ENCODE assay signal across 9 cellular contexts in the genomic region with DNA sequence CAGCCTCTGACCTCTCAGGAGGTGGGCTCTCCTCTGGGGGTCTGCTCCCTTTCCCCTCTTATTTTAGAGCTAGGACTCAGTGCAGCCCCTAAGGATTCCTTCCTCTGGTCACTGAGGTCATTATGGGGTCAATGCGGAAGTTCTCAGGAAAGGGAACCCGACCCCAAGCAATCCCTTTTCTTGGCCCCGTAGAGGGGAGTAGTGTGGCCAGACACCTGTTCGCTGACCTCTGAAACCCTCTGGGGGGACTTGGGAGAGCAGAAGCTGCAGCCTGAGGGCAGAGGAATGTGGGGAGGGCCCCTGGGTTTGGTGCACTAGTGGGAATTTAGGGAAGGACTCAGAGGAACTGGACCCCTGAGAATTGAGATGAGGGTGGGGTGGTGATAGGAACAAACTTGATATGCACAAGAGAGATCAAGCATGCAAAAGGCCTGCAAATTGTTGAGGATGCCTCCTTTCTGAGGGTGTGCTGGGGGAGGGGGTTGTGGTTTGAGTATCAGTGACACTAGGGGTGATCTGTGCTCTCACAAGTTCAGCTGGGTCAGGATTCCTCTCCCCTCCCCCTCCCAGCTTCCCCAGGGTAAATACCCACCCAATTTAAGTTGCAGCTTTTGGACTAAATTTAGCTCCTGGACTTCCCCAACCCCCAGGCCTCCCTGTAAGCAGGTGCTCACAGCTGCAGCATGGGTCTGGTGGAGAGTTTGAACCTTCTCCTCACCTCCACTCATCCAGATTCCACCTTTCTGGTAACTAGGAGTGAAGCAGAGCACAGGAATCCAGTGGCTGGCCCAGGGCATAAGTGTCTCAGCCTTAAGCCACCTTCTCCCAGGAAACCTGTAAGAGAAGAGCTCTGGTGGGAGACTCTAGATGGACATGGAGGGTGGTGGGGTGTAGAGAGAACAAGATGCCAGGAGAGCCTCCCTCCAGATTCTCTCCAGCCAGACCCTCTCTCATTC. TPM values are rescaled to one million over a fixed set of nuclear protein-coding genes. Genes with fewer than 3 reads are reported as not detected.
DNase-seq lines count a peak whose midpoint lies in the region; ATAC-seq lines count a peak whose summit lies in the region.
"Had no signal": no experiment of that assay in that cellular context is flagged by ENCODE, and none has a peak within 500 bp of the region (broad histone marks: within the 10 kb centered on the region; RNA-seq: fewer than 3 reads in every experiment).

No MANE protein-coding gene starts in this region.

- WGBS in GM23248 (ENCODE audit: low coverage in 1 of 2, low lambda C conversion rate in 2 of 2, missing lambda C conversion rate in 2 of 2), 2 experiments: 22 to 23% methylated on average over 4 of the region's 4 CpGs

- no peak for ATAC-seq in left lobe of liver

- peak overlapping the region; percentile 97 for H3K4me2 ChIP-seq in GM23248 (ENCODE audit: unreplicated experiment)

- H3K4me1 ChIP-seq in GM23248 (ENCODE audit: insufficient read depth): peaks cover 52% of the 10 kb centered on the region
- peaks cover 43% of the 10 kb centered on the region for H3K4me1 ChIP-seq in iPS-18a (ENCODE audit: control insufficient read depth, low read depth, low read length)

- in situ Hi-C loops in GM23248 (cut with MboI): loop anchor here (10.0 kb wide), 1 partner anchor 252 kb away; no protein-coding TSS in a partner anchor

- no peak overlapping the region for H2AFZ ChIP-seq in GM23248

- DNase-seq in GM23248: no peak
- peak; percentile 1 for DNase-seq in NCI-H226
- DNase-seq in activated effector memory CD4-positive, alpha-beta T cell treated with anti-CD3 and anti-CD28 coated beads, Interleukin-2, amount 50 U/mL, for 16 hours: peak; percentile 88
- peak; percentile 54 to 64 for DNase-seq in stimulated activated CD4-positive, alpha-beta T cell treated with anti-CD3 and anti-CD28 coated beads, Interleukin-2, amount 100 ng/mL, for 48 hours
- no peak for DNase-seq in left lobe of liver (ENCODE audit: low spot score)
- DNase-seq in AG08395 (ENCODE audit: low spot score): no peak

- H3K9ac ChIP-seq in GM23248 (peak overlapping the region; percentile 98), iPS-18a (ENCODE audit: low read length) (peak overlapping the region; percentile 86)

- no peaks in the 10 kb centered on the region for H3K9me3 ChIP-seq in GM23248 (ENCODE audit: low read depth)
- H3K9me3 ChIP-seq in iPS-18a (ENCODE audit: control insufficient read depth, low read depth, low read length): no peaks in the 10 kb centered on the region

- peaks cover 44% of the 10 kb centered on the region for H3K79me2 ChIP-seq in GM23248 (ENCODE audit: insufficient read depth)

- peak overlapping the region; percentile 100 for H3K27ac ChIP-seq in GM23248
- H3K27ac ChIP-seq in iPS-18a (ENCODE audit: low read length): peak overlapping the region; percentile 87

- H3K27me3 ChIP-seq in GM23248 (replicated peaks; ENCODE audit: insufficient read depth): no peaks in the 10 kb centered on the region
- no peaks in the 10 kb centered on the region for H3K27me3 ChIP-seq in iPS-18a (ENCODE audit: control insufficient read depth, insufficient read depth, low read length)

- H3F3A ChIP-seq in GM23248 (ENCODE audit: insufficient read depth): peaks cover 60% of the 10 kb centered on the region

- no peaks in the 10 kb centered on the region for H4K20me1 ChIP-seq in GM23248 (ENCODE audit: insufficient read depth)

- no peaks in the 10 kb centered on the region for H3K36me3 ChIP-seq in GM23248 (ENCODE audit: low read depth)
- no peaks in the 10 kb centered on the region for H3K36me3 ChIP-seq in iPS-18a (ENCODE audit: control insufficient read depth, low read depth, low read length)

- H3K4me3 ChIP-seq in GM08714 (ENCODE audit: low read length) (peak overlapping the region; percentile 72; the same call in 1 of the 2 replicates), GM23248 (peak overlapping the region; percentile 77), iPS-18a (ENCODE audit: low read length) (peak overlapping the region; percentile 78)

- no peaks in the 10 kb centered on the region for H3K9me2 ChIP-seq in GM23248 (ENCODE audit: insufficient read depth)

RNA-seq across cellular contexts. Expression of gene ADAMTSL4, which starts 13.5 kb away (rescaled TPM):
- total RNA-seq in GM23248 (2014; rRNA removed; shearing (Covaris generic)): 27.6 and 27.9 TPM in 2 replicates
- 45.4 TPM in 2 replicates for polyA plus RNA-seq in GM23248 (2016; fragmentation: Nextera tagmentation; extraction: Ambion mirVana)
- total RNA-seq in left lobe of liver: 38.5 TPM

RNA-seq across cellular contexts. Expression of gene MCL1, which starts 16.7 kb away (rescaled TPM):
- total RNA-seq in GM23248 (2014; rRNA removed; shearing (Covaris generic)): 307 and 310 TPM in 2 replicates
- polyA plus RNA-seq in GM23248 (2016; fragmentation: Nextera tagmentation; extraction: Ambion mirVana): 79.0 and 84.7 TPM in 2 replicates
- total RNA-seq in left lobe of liver: 103 TPM

RNA-seq across cellular contexts. Expression of gene FALEC, which starts 47.1 kb away (rescaled TPM):
- total RNA-seq in GM23248 (2014; rRNA removed; shearing (Covaris generic)): not detected in 2 replicates
- polyA plus RNA-seq in GM23248 (2016; fragmentation: Nextera tagmentation; extraction: Ambion mirVana): 0.49 and 0.71 TPM in 2 replicates
- total RNA-seq in left lobe of liver: 0.35 TPM
- total RNA-seq: RPMI7951 had no signal

RNA-seq across cellular contexts. Expression of gene ECM1, which starts 54.8 kb away (rescaled TPM):
- total RNA-seq in GM23248 (2014; rRNA removed; shearing (Covaris generic)): 133 and 160 TPM in 2 replicates
- 282 and 291 TPM in 2 replicates for polyA plus RNA-seq in GM23248 (2016; fragmentation: Nextera tagmentation; extraction: Ambion mirVana)
- 15.3 TPM for total RNA-seq in left lobe of liver

Comparison
In these comparisons a context has a peak if more than half of its experiments do, and no peak if none do; other contexts are left out.
1. DNase-seq: peak in NCI-H226 (single experiment), activated effector memory CD4-positive, alpha-beta T cell treated with anti-CD3 and anti-CD28 coated beads, Interleukin-2, amount 50 U/mL, for 16 hours (single experiment) and stimulated activated CD4-positive, alpha-beta T cell treated with anti-CD3 and anti-CD28 coated beads, Interleukin-2, amount 100 ng/mL, for 48 hours (2 of 2); none in GM23248 (single experiment), left lobe of liver (single experiment) and AG08395 (single experiment).
2. Peak in every context shown above with its lines, with median percentiles within 50 percentile points of each other: H3K4me3 ChIP-seq.